Comparison of ENCODE assay signal across 11 cellular contexts in the genomic region with DNA sequence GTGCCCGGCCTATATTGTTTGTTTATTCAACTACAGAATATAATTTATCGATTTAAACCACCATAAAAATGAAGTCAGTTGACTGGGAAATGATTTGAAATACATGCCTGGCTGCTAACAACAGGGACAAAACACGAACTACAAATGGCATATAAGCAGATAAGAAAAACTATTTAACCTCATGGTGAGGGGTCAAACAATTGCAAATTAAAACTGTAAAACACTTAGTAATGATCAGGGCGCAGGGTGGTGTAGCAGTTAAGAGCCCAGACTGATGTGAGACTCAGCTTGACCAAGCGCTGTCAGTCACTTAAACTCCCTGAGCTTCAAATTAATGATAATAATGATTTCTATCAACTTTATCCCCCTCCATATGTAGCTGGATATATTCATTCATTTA. TPM values are rescaled to one million over a fixed set of nuclear protein-coding genes. Genes with fewer than 3 reads are reported as not detected.
A peak's percentile ranks its signal among the peaks of the same experiment; 100 is the strongest.
DNase-seq lines count a peak whose midpoint lies in the region; ATAC-seq and TF ChIP-seq lines count a peak whose summit lies in the region.
"Had no signal": no experiment of that assay in that cellular context is flagged by ENCODE, and none has a peak within 500 bp of the region (broad histone marks: within the 10 kb centered on the region; RNA-seq: fewer than 3 reads in every experiment).

No MANE protein-coding gene starts in this region.

- H3K4me1 Mint-ChIP-seq in activated T-cell treated with anti-CD3 and anti-CD28 coated beads, Interleukin-2, amount 50 U/mL, for 72 hours (ENCODE audit: low read depth) = peaks cover 89% of the 10 kb centered on the region
- H3K4me1 Mint-ChIP-seq in activated CD4-positive, alpha-beta memory T cell treated with anti-CD3 and anti-CD28 coated beads, Interleukin-2, amount 10 ng/mL, durations not matched to agents 7 days and 5 days = peaks cover 86% of the 10 kb centered on the region
- H3K4me1 Mint-ChIP-seq in immature natural killer cell = peaks cover 40 to 52% of the 10 kb centered on the region in 2 donors

- no peak for DNase-seq in activated T-cell treated with anti-CD3 and anti-CD28 coated beads, Interleukin-2, amount 50 U/mL, for 72 hours
- DNase-seq in activated T-cell treated with anti-CD3 and anti-CD28 coated beads for 4 hours (no peak), immature natural killer cell (no peak), tibial artery (no peak), NOMO-1 treated with dmso at 0.1 percent for 144 hours (lab: John Stamatoyannopoulos, UW; ENCODE audit: unreplicated experiment) (no peak), esophagus muscularis mucosa (ENCODE audit: extremely low spot score) (no peak)
- DNase-seq in activated CD4-positive, alpha-beta memory T cell treated with anti-CD3 and anti-CD28 coated beads, Interleukin-2, amount 10 ng/mL, durations not matched to agents 7 days and 5 days = no peak
- DNase-seq: left ventricle myocardium superior, NCI-H2081 treated with DMSO at 0.1 percent for 48 hours had no signal

- intact Hi-C loops in tibial artery (cut with DNase I; ENCODE audit: low total_unique reads) (no loop called here), esophagus muscularis mucosa (cut with DNase I) (no loop called here)

- H3K9me3 ChIP-seq in tibial artery (no peaks in the 10 kb centered on the region), esophagus muscularis mucosa (no peaks in the 10 kb centered on the region)

- peaks cover 29 to 75% of the 10 kb centered on the region in 2 donors for H3K36me3 Mint-ChIP-seq in activated T-cell treated with anti-CD3 and anti-CD28 coated beads, Interleukin-2, amount 50 U/mL, for 72 hours (ENCODE audit: insufficient read depth in 2 of 2)
- H3K36me3 Mint-ChIP-seq in activated CD4-positive, alpha-beta memory T cell treated with anti-CD3 and anti-CD28 coated beads, Interleukin-2, amount 10 ng/mL, durations not matched to agents 7 days and 5 days (ENCODE audit: low read depth) = peaks cover 82% of the 10 kb centered on the region
- peaks cover 4 to 15% (median 11%) of the 10 kb centered on the region in 3 donors for H3K36me3 Mint-ChIP-seq in immature natural killer cell

- no peak for TF ChIP-seq CTCF in tibial artery (IDR thresholded peaks at IDR 0.05)
- TF ChIP-seq CTCF in esophagus muscularis mucosa (IDR thresholded peaks at IDR 0.05) = no peak

- no peak for TF ChIP-seq POLR2A in esophagus muscularis mucosa (IDR thresholded peaks at IDR 0.05; ENCODE audit: low read depth)

- peaks cover 0 to 96% (median 76%) of the 10 kb centered on the region in 4 donors for H3K4me1 ChIP-seq in tibial artery
- H3K4me1 ChIP-seq in esophagus muscularis mucosa = peaks cover 13 to 35% (median 24%) of the 10 kb centered on the region in 4 donors

- H3K36me3 ChIP-seq in tibial artery (peaks cover 25 to 37% (median 33%) of the 10 kb centered on the region in 3 donors), esophagus muscularis mucosa (peaks cover 0 to 35% (median 11%) of the 10 kb centered on the region in 4 donors)

- no peaks in the 10 kb centered on the region for H3K27me3 ChIP-seq in tibial artery
- no peaks in the 10 kb centered on the region for H3K27me3 ChIP-seq in esophagus muscularis mucosa
- H3K27me3 ChIP-seq: cardiac muscle cell had no signal

- peak overlapping the region; percentile 78 to 90 for H3K4me3 Mint-ChIP-seq in activated T-cell treated with anti-CD3 and anti-CD28 coated beads, Interleukin-2, amount 50 U/mL, for 72 hours
- peak overlapping the region; percentile 64 for H3K4me3 Mint-ChIP-seq in activated CD4-positive, alpha-beta memory T cell treated with anti-CD3 and anti-CD28 coated beads, Interleukin-2, amount 10 ng/mL, durations not matched to agents 7 days and 5 days
- H3K4me3 Mint-ChIP-seq in immature natural killer cell = peak overlapping the region; percentile 58 to 81 (median 77)

- ATAC-seq in activated T-cell treated with anti-CD3 and anti-CD28 coated beads, Interleukin-2, amount 50 U/mL, for 72 hours (replicated peaks in 1 of 2) = no peak
- ATAC-seq in HG03095 (IDR thresholded peaks at IDR 0.05; ENCODE audit: unreplicated experiment) = no peak
- ATAC-seq: left ventricle myocardium superior had no signal

- WGBS in esophagus muscularis mucosa = 89% methylated on average over 5 of the region's 5 CpGs

- peak overlapping the region; percentile 98 for H3K27ac Mint-ChIP-seq in activated T-cell treated with anti-CD3 and anti-CD28 coated beads, Interleukin-2, amount 50 U/mL, for 72 hours
- peak overlapping the region; percentile 96 for H3K27ac Mint-ChIP-seq in activated CD4-positive, alpha-beta memory T cell treated with anti-CD3 and anti-CD28 coated beads, Interleukin-2, amount 10 ng/mL, durations not matched to agents 7 days and 5 days
- H3K27ac Mint-ChIP-seq in immature natural killer cell = peak overlapping the region; percentile 96 to 98 (median 98)

- CTCF ChIA-PET in activated CD4-positive, alpha-beta memory T cell treated with anti-CD3 and anti-CD28 coated beads, Interleukin-2, amount 10 ng/mL, durations not matched to agents 7 days and 5 days (lab: Charles Lee) = interaction anchor here (0.9 to 5.0 kb wide), 6 partner anchors 8 to 378 kb away, joined by 3 to 41 read pairs (median 6); partner anchors contain the start of genes BOLA3 and MOB1A

- no peaks in the 10 kb centered on the region for H3K27me3 Mint-ChIP-seq in activated T-cell treated with anti-CD3 and anti-CD28 coated beads, Interleukin-2, amount 50 U/mL, for 72 hours (ENCODE audit: low read depth)
- H3K27me3 Mint-ChIP-seq in activated CD4-positive, alpha-beta memory T cell treated with anti-CD3 and anti-CD28 coated beads, Interleukin-2, amount 10 ng/mL, durations not matched to agents 7 days and 5 days = no peaks in the 10 kb centered on the region
- peaks cover 0 to 7% (median 0%) of the 10 kb centered on the region in 3 donors for H3K27me3 Mint-ChIP-seq in immature natural killer cell (ENCODE audit: low read depth in 3 of 3)

- no peaks in the 10 kb centered on the region for H3K9me3 Mint-ChIP-seq in activated T-cell treated with anti-CD3 and anti-CD28 coated beads, Interleukin-2, amount 50 U/mL, for 72 hours
- no peaks in the 10 kb centered on the region for H3K9me3 Mint-ChIP-seq in activated CD4-positive, alpha-beta memory T cell treated with anti-CD3 and anti-CD28 coated beads, Interleukin-2, amount 10 ng/mL, durations not matched to agents 7 days and 5 days
- no peaks in the 10 kb centered on the region for H3K9me3 Mint-ChIP-seq in immature natural killer cell

- H3K27ac ChIP-seq in tibial artery = peak overlapping the region; percentile 80 to 81
- no peak overlapping the region for H3K27ac ChIP-seq in esophagus muscularis mucosa (replicated peaks in 1 of 4)
- H3K27ac ChIP-seq: cardiac muscle cell had no signal

- no peak overlapping the region for H3K4me3 ChIP-seq in tibial artery
- H3K4me3 ChIP-seq in esophagus muscularis mucosa = no peak overlapping the region
- H3K4me3 ChIP-seq: cardiac muscle cell had no signal

- POLR2A ChIA-PET in activated CD4-positive, alpha-beta memory T cell treated with anti-CD3 and anti-CD28 coated beads, Interleukin-2, amount 10 ng/mL, durations not matched to agents 7 days and 5 days (lab: Charles Lee) = interaction anchor here (1.1 to 6.4 kb wide), 10 partner anchors 9 to 456 kb away, joined by 3 to 125 read pairs (median 6); partner anchors contain the start of genes BOLA3, MOB1A and STAMBP

- TF ChIP-seq EP300 in esophagus muscularis mucosa (IDR thresholded peaks at IDR 0.05) = no peak

RNA-seq across cellular contexts. Expression of gene MTHFD2, which starts 6.7 kb away (rescaled TPM):
- total RNA-seq in activated T-cell treated with anti-CD3 and anti-CD28 coated beads, Interleukin-2, amount 50 U/mL, for 72 hours = 100 to 1,000 TPM; 518 to 624 TPM
- total RNA-seq in activated CD4-positive, alpha-beta memory T cell treated with anti-CD3 and anti-CD28 coated beads, Interleukin-2, amount 10 ng/mL, durations not matched to agents 7 days and 5 days = 100 to 1,000 TPM; 264 to 277 TPM
- polyA plus RNA-seq in immature natural killer cell = 10 to 100 TPM; 20.3 to 25.8 (median 20.4) TPM
- 10 to 100 TPM; 22.0 to 80.8 (median 43.5) TPM for total RNA-seq in esophagus muscularis mucosa

RNA-seq across cellular contexts. Expression of gene MOB1A, which starts 26.4 kb away (rescaled TPM):
- 100 to 1,000 TPM; 121 to 135 TPM for total RNA-seq in activated T-cell treated with anti-CD3 and anti-CD28 coated beads, Interleukin-2, amount 50 U/mL, for 72 hours
- 100 to 1,000 TPM; 188 to 193 TPM for total RNA-seq in activated CD4-positive, alpha-beta memory T cell treated with anti-CD3 and anti-CD28 coated beads, Interleukin-2, amount 10 ng/mL, durations not matched to agents 7 days and 5 days
- 100 to 1,000 TPM; 198 to 215 (median 208) TPM for polyA plus RNA-seq in immature natural killer cell
- 100 to 1,000 TPM; 102 to 129 (median 106) TPM for total RNA-seq in esophagus muscularis mucosa

RNA-seq across cellular contexts. Expression of gene BOLA3, which starts 57.4 kb away (rescaled TPM):
- 10 to 100 TPM; 41.1 to 42.5 TPM for total RNA-seq in activated T-cell treated with anti-CD3 and anti-CD28 coated beads, Interleukin-2, amount 50 U/mL, for 72 hours
- total RNA-seq in activated CD4-positive, alpha-beta memory T cell treated with anti-CD3 and anti-CD28 coated beads, Interleukin-2, amount 10 ng/mL, durations not matched to agents 7 days and 5 days = 10 to 100 TPM; 46.5 to 55.4 TPM
- polyA plus RNA-seq in immature natural killer cell = 10 to 100 TPM; 36.7 to 64.7 (median 57.8) TPM
- 10 to 100 TPM; 29.4 to 46.9 (median 42.8) TPM for total RNA-seq in esophagus muscularis mucosa

Comparison
In these comparisons a context has a peak if more than half of its experiments do, and no peak if none do; other contexts are left out.
1. H3K27ac ChIP-seq: peak in tibial artery (2 of 2); none in esophagus muscularis mucosa (0 of 4).
2. Peak in every context shown above with its lines, with median percentiles within 50 percentile points of each other: H3K27ac Mint-ChIP-seq and H3K4me3 Mint-ChIP-seq.